16 cellular contexts compared by ENCODE assay signal in the genomic region with DNA sequence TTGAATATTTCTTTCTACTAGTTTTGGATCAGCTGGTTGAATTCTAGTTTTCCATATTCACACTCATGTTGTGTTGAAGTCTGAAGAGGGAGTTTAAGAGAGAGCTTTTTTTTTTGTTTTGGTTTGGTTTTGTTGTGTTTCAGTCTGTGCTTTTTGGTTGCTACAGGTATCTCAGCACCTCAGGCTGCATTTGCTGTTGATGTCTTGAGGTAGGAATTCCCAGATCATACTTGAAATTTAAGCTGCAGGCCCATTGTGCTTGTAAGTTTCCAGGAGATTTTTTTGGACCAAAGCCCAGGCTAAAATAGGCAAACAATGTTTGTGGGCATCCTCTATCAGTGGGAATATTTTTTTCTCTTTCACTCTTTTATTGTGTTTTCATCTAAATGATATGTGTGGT.
DNase-seq lines count a peak whose midpoint lies in the region; ATAC-seq, FAIRE-seq and TF ChIP-seq lines count a peak whose summit lies in the region.
"Had no signal": no experiment of that assay in that cellular context is flagged by ENCODE, and none has a peak within 500 bp of the region (broad histone marks: within the 10 kb centered on the region; RNA-seq: fewer than 3 reads in every experiment).

No MANE protein-coding gene starts in this region.

- intact Hi-C loops in left lung (cut with DNase I): no loop called here
- intact Hi-C loops in tibial artery (cut with DNase I; ENCODE audit: low total_unique reads): no loop called here

- TF ChIP-seq EP300 in Ishikawa (IDR thresholded peaks at IDR 0.05; ENCODE audit: borderline replicate concordance): no peak

- H4K20me1 ChIP-seq in astrocyte (ENCODE audit: insufficient read depth, low read length): no peaks in the 10 kb centered on the region

- peaks cover 2% of the 10 kb centered on the region for H3K36me3 Mint-ChIP-seq in astrocyte (ENCODE audit: low read depth, unreplicated experiment)
- no peaks in the 10 kb centered on the region for H3K36me3 Mint-ChIP-seq in stimulated activated naive B cell treated with anti-CD40 and anti-IgM and Interleukin-4, amounts not matched to agents 10 μg/mL and 1 μg/mL and 100 μg/mL, for 72 hours

- no peak overlapping the region for H3K9ac ChIP-seq in astrocyte (ENCODE audit: low read length)

- H3K4me3 Mint-ChIP-seq in astrocyte (ENCODE audit: unreplicated experiment): no peak overlapping the region
- no peak overlapping the region for H3K4me3 Mint-ChIP-seq in stimulated activated naive B cell treated with anti-CD40 and anti-IgM and Interleukin-4, amounts not matched to agents 10 μg/mL and 1 μg/mL and 100 μg/mL, for 72 hours
- H3K4me3 Mint-ChIP-seq: CD4-positive, alpha-beta T cell had no signal

- no peaks in the 10 kb centered on the region for H3K4me1 Mint-ChIP-seq in astrocyte (ENCODE audit: low read depth, unreplicated experiment)
- no peaks in the 10 kb centered on the region for H3K4me1 Mint-ChIP-seq in stimulated activated naive B cell treated with anti-CD40 and anti-IgM and Interleukin-4, amounts not matched to agents 10 μg/mL and 1 μg/mL and 100 μg/mL, for 72 hours

- H3K27me3 ChIP-seq in astrocyte (ENCODE audit: insufficient read depth, low read length): no peaks in the 10 kb centered on the region
- H3K27me3 ChIP-seq in left lung: no peaks in the 10 kb centered on the region
- H3K27me3 ChIP-seq in tibial artery: no peaks in the 10 kb centered on the region
- H3K27me3 ChIP-seq: Peyer's patch had no signal

- no peaks in the 10 kb centered on the region for H3K4me1 ChIP-seq in astrocyte (ENCODE audit: insufficient read depth, low read length)
- H3K4me1 ChIP-seq in left lung: no peaks in the 10 kb centered on the region
- H3K4me1 ChIP-seq in tibial artery: no peaks in the 10 kb centered on the region
- H3K4me1 ChIP-seq: Peyer's patch had no signal

- no peaks in the 10 kb centered on the region for H3K36me3 ChIP-seq in astrocyte (ENCODE audit: insufficient read depth, low read length)
- H3K36me3 ChIP-seq in left lung: no peaks in the 10 kb centered on the region
- no peaks in the 10 kb centered on the region for H3K36me3 ChIP-seq in tibial artery
- H3K36me3 ChIP-seq: Peyer's patch had no signal

- no peak overlapping the region for H3K27ac Mint-ChIP-seq in astrocyte (ENCODE audit: unreplicated experiment)
- H3K27ac Mint-ChIP-seq in stimulated activated naive B cell treated with anti-CD40 and anti-IgM and Interleukin-4, amounts not matched to agents 10 μg/mL and 1 μg/mL and 100 μg/mL, for 72 hours: no peak overlapping the region
- H3K27ac Mint-ChIP-seq: CD4-positive, alpha-beta T cell had no signal

- peaks cover 2% of the 10 kb centered on the region for H3K27me3 Mint-ChIP-seq in astrocyte (ENCODE audit: low read depth, unreplicated experiment)
- no peaks in the 10 kb centered on the region for H3K27me3 Mint-ChIP-seq in stimulated activated naive B cell treated with anti-CD40 and anti-IgM and Interleukin-4, amounts not matched to agents 10 μg/mL and 1 μg/mL and 100 μg/mL, for 72 hours
- H3K27me3 Mint-ChIP-seq: CD4-positive, alpha-beta T cell had no signal

- H3K4me3 ChIP-seq in astrocyte (ENCODE audit: insufficient read depth, low read depth, low read length) (no peak overlapping the region), left lung (no peak overlapping the region), tibial artery (no peak overlapping the region)
- H3K4me3 ChIP-seq: Peyer's patch had no signal

- H3K27ac ChIP-seq in astrocyte (ENCODE audit: low read depth, low read length): no peak overlapping the region
- no peak overlapping the region for H3K27ac ChIP-seq in left lung
- H3K27ac ChIP-seq in tibial artery: no peak overlapping the region
- H3K27ac ChIP-seq: Peyer's patch had no signal

- FAIRE-seq in astrocyte (lab: Jason Lieb, UNC): no peak

- H3K79me2 ChIP-seq in astrocyte (ENCODE audit: insufficient read depth, low read length): no peaks in the 10 kb centered on the region

- TF ChIP-seq RAD21 in Ishikawa (IDR thresholded peaks at IDR 0.05; ENCODE audit: low read depth): no peak

- no peak for ATAC-seq in stimulated activated naive B cell treated with anti-CD40 and anti-IgM and Interleukin-4, amounts not matched to agents 10 μg/mL and 1 μg/mL and 100 μg/mL, for 72 hours (replicated peaks)
- no peak for ATAC-seq in left lung
- ATAC-seq: SK-N-SH treated with all-trans-retinoic acid at 6 μM for 48 hours had no signal

- no peak overlapping the region for H2AFZ ChIP-seq in astrocyte (ENCODE audit: low read depth, low read length)

- H3K4me2 ChIP-seq in astrocyte (ENCODE audit: low read length): no peak overlapping the region

- H3K9me3 ChIP-seq in astrocyte (ENCODE audit: insufficient read depth, low read depth, low read length): no peaks in the 10 kb centered on the region
- peaks cover 0 to 8% of the 10 kb centered on the region in 2 donors for H3K9me3 ChIP-seq in left lung
- no peaks in the 10 kb centered on the region for H3K9me3 ChIP-seq in tibial artery
- H3K9me3 ChIP-seq: Peyer's patch had no signal

- TF ChIP-seq CTCF in astrocyte (IDR thresholded peaks at IDR 0.05; ENCODE audit: insufficient read depth, low read depth, low read length) (no peak), left lung (IDR thresholded peaks at IDR 0.05) (no peak), tibial artery (IDR thresholded peaks at IDR 0.05) (no peak)

- DNase-seq in COR-L47 (lab: John Stamatoyannopoulos, UW) (peak; percentile 46), astrocyte (ENCODE audit: low read depth) (peak; percentile 25), iris pigment epithelial cell (ENCODE audit: low read depth) (peak; percentile 0), left lung (no peak), tibial artery (no peak)
- no peak for DNase-seq in stimulated activated naive B cell treated with anti-CD40 and anti-IgM and Interleukin-4, amounts not matched to agents 10 μg/mL and 1 μg/mL and 100 μg/mL, for 72 hours
- DNase-seq: ACHN; CD4-positive, alpha-beta T cell; HCEC 1CT; IMR-90; NCI-H1436 treated with DMSO at 0.1 percent for 48 hours; NCI-H510A treated with DMSO at 0.1 percent for 48 hours; Peyer's patch; Right ventricle myocardium superior had no signal

- no peaks in the 10 kb centered on the region for H3K9me3 Mint-ChIP-seq in astrocyte (ENCODE audit: unreplicated experiment)
- peaks cover 0 to 2% of the 10 kb centered on the region in 2 donors for H3K9me3 Mint-ChIP-seq in stimulated activated naive B cell treated with anti-CD40 and anti-IgM and Interleukin-4, amounts not matched to agents 10 μg/mL and 1 μg/mL and 100 μg/mL, for 72 hours

TF ChIP-seq in Ishikawa, 13 proteins besides CTCF, POLR2A, EP300 and RAD21:
- TF ChIP-seq TCF12 (IDR thresholded peaks at IDR 0.05; ENCODE audit: low read depth) (no peak), TEAD4 (IDR thresholded peaks at IDR 0.05) (no peak), NFIC (IDR thresholded peaks at IDR 0.05) (peak; percentile 44; the same call in 1 of the 2 replicates), TAF1 (IDR thresholded peaks at IDR 0.05; ENCODE audit: low read depth) (no peak)

Comparison
In these comparisons a context has a peak if more than half of its experiments do, and no peak if none do; other contexts are left out.
1. DNase-seq: peak in COR-L47 (single experiment), astrocyte (single experiment) and iris pigment epithelial cell (single experiment); none in stimulated activated naive B cell treated with anti-CD40 and anti-IgM and Interleukin-4, amounts not matched to agents 10 μg/mL and 1 μg/mL and 100 μg/mL, for 72 hours (single experiment), left lung (0 of 2) and tibial artery (0 of 2).